Comparison of ENCODE assay signal across 19 cellular contexts in the genomic region with DNA sequence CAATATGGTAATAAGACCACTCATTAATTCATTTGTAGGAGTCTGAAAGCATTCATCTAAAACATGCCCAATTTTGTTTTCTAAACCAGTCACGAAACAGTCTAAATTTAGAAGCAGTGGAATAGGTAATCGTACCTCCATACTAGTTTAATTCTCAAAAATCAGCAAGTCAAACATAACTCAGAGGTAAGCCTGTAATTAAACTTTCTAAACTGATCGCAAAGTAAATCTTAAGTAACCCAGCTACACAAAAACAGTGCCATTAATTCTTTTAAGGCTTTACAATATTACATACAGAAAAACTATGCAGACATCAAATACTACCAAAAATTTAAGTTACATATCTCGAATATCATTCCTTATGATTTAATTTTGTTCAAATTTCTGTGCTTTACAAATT. TPM values are rescaled to one million over a fixed set of nuclear protein-coding genes. Genes with fewer than 3 reads are reported as not detected.
DNase-seq lines count a peak whose midpoint lies in the region; ATAC-seq and TF ChIP-seq lines count a peak whose summit lies in the region.
"Had no signal": no experiment of that assay in that cellular context is flagged by ENCODE, and none has a peak within 500 bp of the region (broad histone marks: within the 10 kb centered on the region; RNA-seq: fewer than 3 reads in every experiment).

No MANE protein-coding gene starts in this region.

- no peaks in the 10 kb centered on the region for H3K27me3 Mint-ChIP-seq in T-helper 17 cell

- no peaks in the 10 kb centered on the region for H3K27me3 ChIP-seq in cardiac muscle cell
- H3K27me3 ChIP-seq in right cardiac atrium (ENCODE audit: control insufficient read depth, insufficient read depth): no peaks in the 10 kb centered on the region
- H3K27me3 ChIP-seq in psoas muscle (ENCODE audit: insufficient read depth in 3 of 3, low read length in 2 of 3): no peaks in the 10 kb centered on the region

- 66% methylated on average over 4 of the region's 4 CpGs for WGBS in right cardiac atrium
- WGBS in psoas muscle, 3 donors: 45 to 75% (median 55%) methylated on average over 4 of the region's 4 CpGs

- peaks cover 14% of the 10 kb centered on the region for H3K4me1 ChIP-seq in cardiac muscle cell (ENCODE audit: low read depth)
- H3K4me1 ChIP-seq in right cardiac atrium (ENCODE audit: control insufficient read depth, insufficient read depth, low read length): peaks cover 5% of the 10 kb centered on the region
- H3K4me1 ChIP-seq in psoas muscle: peaks cover 79% of the 10 kb centered on the region

- peaks cover 5% of the 10 kb centered on the region for H3K36me3 Mint-ChIP-seq in T-helper 17 cell (ENCODE audit: low read depth)

- peaks cover 42% of the 10 kb centered on the region for H3K4me1 Mint-ChIP-seq in T-helper 17 cell

- H3K27ac Mint-ChIP-seq in T-helper 17 cell: peak overlapping the region; percentile 88

- no peak overlapping the region for H3K4me3 ChIP-seq in cardiac muscle cell
- no peak overlapping the region for H3K4me3 ChIP-seq in right cardiac atrium (ENCODE audit: low read length)
- H3K4me3 ChIP-seq in psoas muscle: no peak overlapping the region

- intact Hi-C loops in right cardiac atrium (cut with DNase I) (loop anchor here (5.0 to 10.0 kb wide), 3 partner anchors 86 to 146 kb away; a partner anchor contains a TSS), psoas muscle (cut with DNase I) (loop anchor here (5.0 kb wide), 3 partner anchors 39 to 149 kb away; a partner anchor contains a TSS)

- no peak for DNase-seq in cardiac muscle cell (ENCODE audit: low read depth in 1 of 2, low spot score in 1 of 2)
- DNase-seq in right cardiac atrium: no peak
- no peak for DNase-seq in T-helper 17 cell
- DNase-seq in psoas muscle: no peak
- no peak for DNase-seq in HK-2 (ENCODE audit: unreplicated experiment)
- DNase-seq: 8988T; EL; NCI-H1105; NCI-H2029 treated with DMSO at 0.1 percent for 48 hours; NCI-H226; NCI-H524; NCI-H774; NK-92 treated with Interleukin-12 subunit alpha and Interleukin-12 subunit beta, amount 100 ng/mL, for 24 hours; Right ventricle myocardium superior; SW 1271 had no signal

- H3K36me3 ChIP-seq in cardiac muscle cell (peaks cover 10% of the 10 kb centered on the region), psoas muscle (ENCODE audit: insufficient read depth in 1 of 2, low read depth in 1 of 2) (peaks cover 2 to 25% of the 10 kb centered on the region in 2 donors)

- ATAC-seq in right cardiac atrium (no peak), T-helper 17 cell (no peak), psoas muscle (no peak), HG03442 (IDR thresholded peaks at IDR 0.05; ENCODE audit: unreplicated experiment) (no peak), HG03108 (IDR thresholded peaks at IDR 0.05; ENCODE audit: unreplicated experiment) (no peak)

- TF ChIP-seq CTCF in cardiac muscle cell (IDR thresholded peaks at IDR 0.05; ENCODE audit: low read depth, low read length): no peak
- no peak for TF ChIP-seq CTCF in psoas muscle (IDR thresholded peaks at IDR 0.05)

- H3K4me3 Mint-ChIP-seq in T-helper 17 cell: no peak overlapping the region
- H3K4me3 Mint-ChIP-seq: CD14-positive monocyte had no signal

- peak overlapping the region; percentile 22 for H3K27ac ChIP-seq in cardiac muscle cell
- no peak overlapping the region for H3K27ac ChIP-seq in right cardiac atrium (ENCODE audit: low read length)
- peak overlapping the region; percentile 13 for H3K27ac ChIP-seq in psoas muscle
- H3K27ac ChIP-seq: KMS-11 had no signal

- H3K9me3 ChIP-seq in cardiac muscle cell (ENCODE audit: low read depth): no peaks in the 10 kb centered on the region
- no peaks in the 10 kb centered on the region for H3K9me3 ChIP-seq in right cardiac atrium (ENCODE audit: control insufficient read depth, low read length)
- no peaks in the 10 kb centered on the region for H3K9me3 ChIP-seq in T-helper 17 cell (ENCODE audit: control insufficient read depth, low read length, poor library complexity, severe bottlenecking)
- no peaks in the 10 kb centered on the region for H3K9me3 ChIP-seq in psoas muscle

RNA-seq across cellular contexts. Expression of a gene that starts 31.4 kb away (rescaled TPM):
- total RNA-seq in cardiac muscle cell: 1,409 and 2,297 TPM in 2 replicates
- 658 and 685 TPM in 2 replicates for polyA plus RNA-seq in cardiac muscle cell
- total RNA-seq in right cardiac atrium: 100 to 1,000 TPM; 484 to 570 (median 535) TPM
- 366 TPM for polyA plus RNA-seq in right cardiac atrium
- total RNA-seq in T-helper 17 cell: 100 to 1,000 TPM; 142 to 146 TPM
- 100 to 1,000 TPM; 641 to 874 (median 838) TPM for total RNA-seq in psoas muscle
- 100 to 1,000 TPM; 655 to 927 (median 670) TPM for polyA plus RNA-seq in psoas muscle
